Comparison of ENCODE assay signal across 18 cellular contexts in the genomic region with DNA sequence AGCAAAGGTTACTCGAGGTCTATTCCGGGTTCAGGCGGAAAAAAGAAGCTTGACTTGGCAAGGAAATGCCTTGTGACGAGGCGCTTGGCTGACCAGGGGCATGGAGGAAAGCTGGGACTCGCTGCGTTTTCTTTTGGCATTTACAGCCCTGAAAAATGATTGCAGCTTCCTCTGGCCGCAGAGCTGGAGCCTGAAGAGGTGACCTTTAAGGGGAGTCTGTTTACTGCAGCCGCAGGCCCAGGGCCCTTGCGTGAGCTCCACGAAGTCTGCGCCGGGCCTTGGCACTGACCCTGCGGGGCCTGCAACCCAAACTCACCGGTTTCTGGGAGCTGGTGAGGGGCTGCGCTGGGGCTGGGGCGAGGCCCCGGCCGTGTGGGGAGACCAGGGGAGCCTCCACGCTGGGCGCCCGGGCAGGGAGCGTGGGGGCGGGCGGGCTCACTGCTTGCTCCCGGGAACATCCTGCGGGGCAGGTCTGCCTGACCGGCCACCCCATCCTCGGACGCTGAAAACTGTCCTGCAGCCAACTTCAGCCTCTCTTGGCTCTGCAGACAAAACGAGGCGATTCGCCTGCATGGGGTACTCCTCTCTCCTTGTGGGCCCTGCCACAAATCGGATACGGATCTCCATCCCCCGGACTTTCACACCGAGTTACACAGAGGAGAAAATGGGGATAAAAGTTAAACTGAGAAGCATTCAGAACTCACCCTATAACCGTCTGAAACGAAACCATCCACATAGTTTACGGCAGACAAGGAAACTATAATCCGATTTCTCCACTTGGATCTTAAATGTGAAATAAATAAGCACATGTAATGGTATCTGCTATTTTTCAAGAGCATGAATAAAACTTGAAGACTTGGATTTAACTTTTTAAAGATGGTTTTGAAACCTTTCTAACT.
A peak's percentile ranks its signal among the peaks of the same experiment; 100 is the strongest.
DNase-seq lines count a peak whose midpoint lies in the region; ATAC-seq and TF ChIP-seq lines count a peak whose summit lies in the region.
"Had no signal": no experiment of that assay in that cellular context is flagged by ENCODE, and none has a peak within 500 bp of the region (broad histone marks: within the 10 kb centered on the region; RNA-seq: fewer than 3 reads in every experiment).

No MANE protein-coding gene starts in this region.

- peak; percentile 53 for ATAC-seq in left lobe of liver
- no peak for ATAC-seq in HG03521 (IDR thresholded peaks at IDR 0.05; ENCODE audit: unreplicated experiment)
- ATAC-seq: PC-3 had no signal

- no peak for TF ChIP-seq POLR2A in prostate gland (IDR thresholded peaks at IDR 0.05)

- H3K27me3 ChIP-seq in AG04450 (ENCODE audit: control insufficient read depth, insufficient read depth, low read length) (no peaks in the 10 kb centered on the region), prostate gland (replicated peaks; ENCODE audit: insufficient read depth) (no peaks in the 10 kb centered on the region)

- no peak for TF ChIP-seq CTCF in AG04450 (IDR thresholded peaks at IDR 0.05; ENCODE audit: low read depth, low read length)
- TF ChIP-seq CTCF in prostate gland (IDR thresholded peaks at IDR 0.05) = no peak

- intact Hi-C loops in prostate gland (cut with DNase I) = loop anchor here (5.0 kb wide), 2 partner anchors 102 to 203 kb away; no protein-coding TSS in a partner anchor
- intact Hi-C loops in posterior cingulate gyrus (cut with DNase I) = no loop called here

- peak overlapping the region; percentile 38 for H3K4me3 ChIP-seq in AG04450 (ENCODE audit: low read depth, low read length)
- H3K4me3 ChIP-seq in prostate gland = no peak overlapping the region

- H3K36me3 ChIP-seq in prostate gland = no peaks in the 10 kb centered on the region

- CTCF ChIA-PET in AG04450 (lab: Charles Lee) = interaction anchor here (0.9 kb wide), 1 partner anchor 214 kb away, joined by 3 read pairs; no protein-coding TSS in a partner anchor

- 35% methylated on average over 27 of the region's 41 CpGs for WGBS in prostate gland

- no peaks in the 10 kb centered on the region for H3K4me1 ChIP-seq in prostate gland (replicated peaks)

- POLR2A ChIA-PET in AG04450 (lab: Yijun Ruan, JAX) = interaction anchor here (0.7 to 1.4 kb wide), 6 partner anchors 9 to 209 kb away, joined by 3 to 6 read pairs (median 3); no protein-coding TSS in a partner anchor

- H3K27ac ChIP-seq in AG04450 (ENCODE audit: low read depth, low read length) = peak overlapping the region; percentile 84
- H3K27ac ChIP-seq in prostate gland = peak overlapping the region; percentile 67 to 73
- H3K27ac ChIP-seq: epithelial cell of prostate had no signal

- DNase-seq in AG04450 (ENCODE audit: low read depth, low spot score) (no peak), amniotic epithelial cell (ENCODE audit: low read depth) (peak; percentile 35), left lobe of liver (ENCODE audit: low spot score) (no peak), prostate gland (ENCODE audit: low spot score) (no peak), RKO (ENCODE audit: low spot score) (no peak), posterior cingulate gyrus (no peak)
- no peak for DNase-seq in effector CD8-positive, alpha-beta T cell (lab: John Stamatoyannopoulos, UW)
- DNase-seq: activated T-cell treated with anti-CD3 and anti-CD28 coated beads, Interleukin-2, amount 50 U/mL, for 1 hour; Calu3; GF-D8; GOT3; KG1; NCI-H1417 treated with DMSO at 0.1 percent for 48 hours; NCI-H446; PC-3; stimulated activated CD4-positive, alpha-beta T cell treated with anti-CD3 and anti-CD28 coated beads, Interleukin-4, amount 100 ng/mL, for 24 hours had no signal

- H3K9me3 ChIP-seq in AG04450 (ENCODE audit: control insufficient read depth, insufficient read depth, low read length) = no peaks in the 10 kb centered on the region
- H3K9me3 ChIP-seq in prostate gland = no peaks in the 10 kb centered on the region
